ENCODE assay signal across 8 cellular contexts in genomic region chr16:228917-229730, GRCh38. TPM values are rescaled to one million over a fixed set of nuclear protein-coding genes. Genes with fewer than 3 reads are reported as not detected.
A peak's percentile ranks its signal among the peaks of the same experiment; 100 is the strongest.
DNase-seq lines count a peak whose midpoint lies in the region; ATAC-seq, FAIRE-seq and TF ChIP-seq lines count a peak whose summit lies in the region.

A gene with protein sequence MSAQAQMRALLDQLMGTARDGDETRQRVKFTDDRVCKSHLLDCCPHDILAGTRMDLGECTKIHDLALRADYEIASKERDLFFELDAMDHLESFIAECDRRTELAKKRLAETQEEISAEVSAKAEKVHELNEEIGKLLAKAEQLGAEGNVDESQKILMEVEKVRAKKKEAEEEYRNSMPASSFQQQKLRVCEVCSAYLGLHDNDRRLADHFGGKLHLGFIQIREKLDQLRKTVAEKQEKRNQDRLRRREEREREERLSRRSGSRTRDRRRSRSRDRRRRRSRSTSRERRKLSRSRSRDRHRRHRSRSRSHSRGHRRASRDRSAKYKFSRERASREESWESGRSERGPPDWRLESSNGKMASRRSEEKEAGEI (minus strand): TSS chr16:229449. CDS start chr16:229339, 110 bp downstream.

- H3K9me1 ChIP-seq in keratinocyte (ENCODE audit: control insufficient read depth, extremely low read depth, insufficient read depth, low read length), result no peaks in the 10 kb centered on the region

- H3K4me1 ChIP-seq in keratinocyte (ENCODE audit: control insufficient read depth, extremely low read depth, insufficient read depth, low read length), result peaks cover 13% of the 10 kb centered on the region

- TF ChIP-seq CTCF in keratinocyte (optimal IDR thresholded peaks at IDR 0.05 in 1 of 3, IDR thresholded peaks at IDR 0.05 in 1 of 3, conservative IDR thresholded peaks at IDR 0.05 in 1 of 3; ENCODE audit: extremely low read depth in 1 of 3, insufficient read depth in 2 of 3, low read length in 3 of 3), result no peak

- H3K4me2 ChIP-seq in keratinocyte (ENCODE audit: control insufficient read depth, extremely low read depth, insufficient read depth, low read depth, low read length), result peak within 1 kb of the TSS; percentile 87

- dilution Hi-C loops in keratinocyte (cut with MboI; ENCODE audit: extremely low pct_ligation_motif_present, low sequenced_read_pairs), result no loop called here

- no peaks in the 10 kb centered on the region for H3K27me3 ChIP-seq in keratinocyte (ENCODE audit: control insufficient read depth, extremely low read depth, insufficient read depth, low read length)

- H4K20me1 ChIP-seq in keratinocyte (ENCODE audit: control insufficient read depth, extremely low read depth, insufficient read depth, low read length), result peaks cover 15% of the 10 kb centered on the region

- FAIRE-seq in keratinocyte (lab: Jason Lieb, UNC), result no peak

- H3K79me2 ChIP-seq in keratinocyte (ENCODE audit: control insufficient read depth, insufficient read depth, low read length), result peaks cover 41% of the 10 kb centered on the region

- H3K9ac ChIP-seq in keratinocyte (ENCODE audit: control insufficient read depth, extremely low read depth, insufficient read depth, low read length), result peak within 1 kb of the TSS; percentile 94

- H3K9me3 ChIP-seq in keratinocyte (ENCODE audit: control insufficient read depth, low read depth, low read length), result no peaks in the 10 kb centered on the region

- ATAC-seq in GM19025 (IDR thresholded peaks at IDR 0.05; ENCODE audit: low read depth, unreplicated experiment) (peak; percentile 87), HG03342 (IDR thresholded peaks at IDR 0.05; ENCODE audit: unreplicated experiment) (peak; percentile 79)

- peak within 1 kb of the TSS; percentile 90 for H3K27ac ChIP-seq in keratinocyte (ENCODE audit: control insufficient read depth, insufficient read depth, low read length)

- H2AFZ ChIP-seq in keratinocyte (ENCODE audit: control insufficient read depth, low read length), result peak within 1 kb of the TSS; percentile 96

- DNase-seq in AG08396 (ENCODE audit: low spot score) (peak; percentile 96), NCI-H446 (lab: John Stamatoyannopoulos, UW) (peak; percentile 62 to 89), cerebellar nuclear complex (lab: John Stamatoyannopoulos, UW) (peak; percentile 52 to 82), keratinocyte (ENCODE audit: low read depth, low spot score) (no peak)
- DNase-seq in activated CD4-positive, alpha-beta T cell treated with anti-CD3 and anti-CD28 coated beads for 1 hour, result peak; percentile 77
- peak; percentile 71 to 79 for DNase-seq in stimulated activated CD4-positive, alpha-beta T cell treated with anti-CD3 and anti-CD28 coated beads, Interleukin-15, amount 100 ng/mL, for 1 hour (ENCODE audit: low read depth in 1 of 2, low spot score in 1 of 2)

- H3K4me3 ChIP-seq in keratinocyte (ENCODE audit: control insufficient read depth in 2 of 3, extremely low read depth in 1 of 3, insufficient read depth in 2 of 3, low read depth in 1 of 3, low read length in 3 of 3), result peak within 1 kb of the TSS; percentile 95 to 99 (median 98)

- peaks cover 11 to 18% of the 10 kb centered on the region in 2 experiments for H3K36me3 ChIP-seq in keratinocyte (ENCODE audit: control insufficient read depth in 2 of 2, extremely low read depth in 1 of 2, insufficient read depth in 2 of 2, low read length in 2 of 2)

RNA-seq across cellular contexts. Expression of the gene that starts here (rescaled TPM):
- polyA plus RNA-seq in keratinocyte, result 23.7 to 31.2 TPM (median 31.0 TPM) in 3 replicates
- 76.9 TPM for polyA plus RNA-seq in keratinocyte (2011; ENCODE audit: low read depth)
- 9.3 and 13.2 TPM in 2 replicates for polyA plus RNA-seq in keratinocyte (2011; cell fraction: cytosol; rRNA removed)
- 94.6 and 103 TPM in 2 replicates for polyA plus RNA-seq in keratinocyte (2011; cell fraction: nucleus; rRNA removed)
- 33.7 and 41.1 TPM in 2 replicates for polyA plus RNA-seq in keratinocyte (2012; ENCODE audit: low replicate concordance)
- polyA minus RNA-seq in keratinocyte, result 9.5 to 23.1 TPM (median 9.9 TPM) in 3 replicates
- polyA minus RNA-seq in keratinocyte (2011; cell fraction: cytosol; rRNA and poly(A)+ RNA removed), result 10.2 TPM
- 23.5 and 38.8 TPM in 2 replicates for polyA minus RNA-seq in keratinocyte (2011; cell fraction: nucleus; rRNA and poly(A)+ RNA removed)
